In genomic region chrX:40108084-40108958, GRCh38 we compare ENCODE assay signal across 8 cellular contexts. TPM values are rescaled to one million over a fixed set of nuclear protein-coding genes. Genes with fewer than 3 reads are reported as not detected.
A peak's percentile ranks its signal among the peaks of the same experiment; 100 is the strongest.
DNase-seq lines count a peak whose midpoint lies in the region; ATAC-seq and TF ChIP-seq lines count a peak whose summit lies in the region.

No MANE protein-coding gene starts in this region.

- TF ChIP-seq CTCF in SU-DHL-6 (IDR thresholded peaks at IDR 0.05; ENCODE audit: insufficient read depth, low read length, poor library complexity, severe bottlenecking) (no peak), fibroblast of mammary gland (conservative IDR thresholded peaks at IDR 0.05; ENCODE audit: control insufficient read depth, insufficient read depth, low read depth, low read length) (no peak), neural progenitor cell (IDR thresholded peaks at IDR 0.05) (no peak)

- H2AFZ ChIP-seq in SU-DHL-6 (ENCODE audit: low read depth, low read length, severe bottlenecking) (no peak overlapping the region), neural progenitor cell (replicated peaks) (no peak overlapping the region)

- H3K9me3 Mint-ChIP-seq in neural progenitor cell, result peaks cover 13% of the 10 kb centered on the region

- H3K4me1 Mint-ChIP-seq in neural progenitor cell, result peaks cover 22% of the 10 kb centered on the region

- intact Hi-C loops in Right ventricle myocardium inferior (cut with DNase I) (loop anchor here (2.0 kb wide), 1 partner anchor 44 kb away; no protein-coding TSS in a partner anchor), cardiac septum (cut with DNase I) (loop anchor here (2.0 to 10.0 kb wide), 2 partner anchors 42 to 374 kb away; no protein-coding TSS in a partner anchor)

- no peak overlapping the region for H3K27ac Mint-ChIP-seq in neural progenitor cell

- no peaks in the 10 kb centered on the region for H3K36me3 Mint-ChIP-seq in neural progenitor cell

- no peaks in the 10 kb centered on the region for H3K36me3 ChIP-seq in SU-DHL-6 (ENCODE audit: low read length)
- H3K36me3 ChIP-seq in neural progenitor cell, result no peaks in the 10 kb centered on the region

- DNase-seq in Right ventricle myocardium inferior (ENCODE audit: missing footprints), result no peak
- DNase-seq in cardiac septum (ENCODE audit: low spot score), result no peak
- DNase-seq in fibroblast of mammary gland (ENCODE audit: low read depth), result peak; percentile 52
- DNase-seq in neural progenitor cell (ENCODE audit: low spot score), result peak; percentile 76
- DNase-seq in stimulated activated CD4-positive, alpha-beta T cell treated with anti-CD3 and anti-CD28 coated beads, Interleukin-4, amount 100 ng/mL, for 1 hour, result no peak
- no peak for DNase-seq in effector CD4-positive, alpha-beta T cell

- no peaks in the 10 kb centered on the region for H3K9me3 ChIP-seq in SU-DHL-6 (ENCODE audit: insufficient read depth, low read length)
- H3K9me3 ChIP-seq in neural progenitor cell (ENCODE audit: low read depth), result no peaks in the 10 kb centered on the region

- H3K27me3 ChIP-seq in SU-DHL-6 (ENCODE audit: low read length) (no peaks in the 10 kb centered on the region), neural progenitor cell (peaks cover 49% of the 10 kb centered on the region)

- no peak overlapping the region for H3K27ac ChIP-seq in SU-DHL-6 (ENCODE audit: low read depth, low read length)
- H3K27ac ChIP-seq in neural progenitor cell, result no peak overlapping the region

- ATAC-seq in Right ventricle myocardium inferior (peak; percentile 1), HG03039 (IDR thresholded peaks at IDR 0.05; ENCODE audit: unreplicated experiment) (no peak)

- H3K4me1 ChIP-seq in neural progenitor cell, result peaks cover 24% of the 10 kb centered on the region

- H4K20me1 ChIP-seq in SU-DHL-6 (ENCODE audit: low read depth, low read length), result no peaks in the 10 kb centered on the region
- peaks cover 10% of the 10 kb centered on the region for H4K20me1 ChIP-seq in neural progenitor cell (ENCODE audit: low read depth)

- peaks cover 8% of the 10 kb centered on the region for H3K27me3 Mint-ChIP-seq in neural progenitor cell (ENCODE audit: insufficient read depth, low read depth)

- H3F3A ChIP-seq in SU-DHL-6 (ENCODE audit: insufficient read depth) (peaks cover 13% of the 10 kb centered on the region; the same call in 1 of the 2 replicates), neural progenitor cell (ENCODE audit: low read depth) (peaks cover 41% of the 10 kb centered on the region)

- H3K4me2 ChIP-seq in SU-DHL-6 (ENCODE audit: low read depth, low read length, poor library complexity, severe bottlenecking), result peak overlapping the region; percentile 55
- H3K4me2 ChIP-seq in neural progenitor cell, result peak overlapping the region; percentile 92

- peak overlapping the region; percentile 78 for H3K4me3 Mint-ChIP-seq in neural progenitor cell

- H3K9ac ChIP-seq in SU-DHL-6 (ENCODE audit: low read length) (peak overlapping the region; percentile 32; the same call in 1 of the 2 replicates), neural progenitor cell (no peak overlapping the region)

- H3K4me3 ChIP-seq in SU-DHL-6 (ENCODE audit: insufficient read depth, low read length, poor library complexity, severe bottlenecking), result no peak overlapping the region
- H3K4me3 ChIP-seq in fibroblast of mammary gland (ENCODE audit: control insufficient read depth, low read depth, low read length), result peak overlapping the region; percentile 10
- peak overlapping the region; percentile 73 for H3K4me3 ChIP-seq in neural progenitor cell

- no peaks in the 10 kb centered on the region for H3K9me2 ChIP-seq in SU-DHL-6 (replicated peaks; ENCODE audit: insufficient read depth, low read length)

- no peaks in the 10 kb centered on the region for H3K79me2 ChIP-seq in SU-DHL-6 (ENCODE audit: insufficient read depth, low read length)
- H3K79me2 ChIP-seq in neural progenitor cell (ENCODE audit: low read depth), result peaks cover 30% of the 10 kb centered on the region

RNA-seq across cellular contexts. Expression of gene BCOR, which starts 10.6 kb away (rescaled TPM):
- total RNA-seq in Right ventricle myocardium inferior (16.9 TPM), cardiac septum (24.2 TPM), neural progenitor cell (ENCODE audit: low replicate concordance) (29.5 and 32.4 TPM in 2 replicates)

Comparison
In these comparisons a context has a peak if more than half of its experiments do, and no peak if none do; other contexts are left out.
1. DNase-seq: peak in fibroblast of mammary gland (single experiment) and neural progenitor cell (single experiment); none in Right ventricle myocardium inferior (single experiment), cardiac septum (single experiment), stimulated activated CD4-positive, alpha-beta T cell treated with anti-CD3 and anti-CD28 coated beads, Interleukin-4, amount 100 ng/mL, for 1 hour (single experiment) and effector CD4-positive, alpha-beta T cell (single experiment).